In the genomic region with DNA sequence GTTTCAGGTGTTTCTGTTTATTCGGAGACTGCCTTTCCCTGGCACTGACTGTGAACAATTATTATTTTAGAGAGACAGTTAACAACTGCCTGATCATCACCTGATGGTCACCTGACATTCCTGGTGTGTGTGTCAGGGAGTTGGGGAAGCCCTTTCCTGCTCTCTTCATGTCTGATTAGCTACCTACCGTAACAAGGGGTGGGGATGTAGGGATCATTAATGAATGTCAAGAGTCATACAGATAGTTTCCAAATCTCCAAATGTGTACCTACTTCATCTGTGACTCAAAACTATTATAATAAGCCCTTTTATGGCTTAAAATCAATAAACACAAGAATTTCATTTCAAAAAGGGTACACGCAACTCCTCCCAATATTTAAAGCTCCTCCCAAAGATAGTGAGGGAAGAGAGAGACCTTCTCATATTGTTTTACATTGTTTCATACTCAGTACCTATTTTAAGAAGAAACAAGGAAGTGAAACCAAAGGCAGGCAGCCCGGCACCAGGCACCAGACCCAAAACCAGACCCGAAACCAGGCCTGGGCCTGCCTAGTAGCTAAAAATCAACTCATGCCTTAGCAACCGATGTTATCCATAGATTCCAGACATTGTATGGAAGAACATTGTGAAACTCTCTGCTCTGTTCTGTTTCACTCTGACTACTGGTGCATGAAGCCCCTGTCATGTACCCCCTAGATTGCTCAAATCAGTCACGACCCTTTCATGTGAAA, we compare ENCODE assay signal across 10 cellular contexts.
DNase-seq lines count a peak whose midpoint lies in the region; ATAC-seq, FAIRE-seq and TF ChIP-seq lines count a peak whose summit lies in the region.
"Had no signal": no experiment of that assay in that cellular context is flagged by ENCODE, and none has a peak within 500 bp of the region (broad histone marks: within the 10 kb centered on the region; RNA-seq: fewer than 3 reads in every experiment).

No MANE protein-coding gene starts in this region.

- intact Hi-C loops in pancreas (cut with DNase I) = no loop called here
- intact Hi-C loops in activated CD4-positive, alpha-beta T cell treated with anti-CD3 and anti-CD28 coated beads for 36 hours (cut with DNase I, micrococcal nuclease) = no loop called here

- no peaks in the 10 kb centered on the region for H3K9me3 Mint-ChIP-seq in activated CD4-positive, alpha-beta T cell treated with anti-CD3 and anti-CD28 coated beads for 36 hours (ENCODE audit: low read depth)

- TF ChIP-seq CTCF in pancreas (IDR thresholded peaks at IDR 0.05) = no peak

- no peak overlapping the region for H3K4me3 ChIP-seq in pancreas

- H3K4me3 Mint-ChIP-seq in activated CD4-positive, alpha-beta T cell treated with anti-CD3 and anti-CD28 coated beads for 36 hours = no peak overlapping the region

- FAIRE-seq in GM19239 (lab: Jason Lieb, UNC) (peak; percentile 94), pancreas (lab: Jason Lieb, UNC) (no peak)

- no peaks in the 10 kb centered on the region for H3K4me1 Mint-ChIP-seq in activated CD4-positive, alpha-beta T cell treated with anti-CD3 and anti-CD28 coated beads for 36 hours

- H3K4me1 ChIP-seq in pancreas = no peaks in the 10 kb centered on the region

- no peaks in the 10 kb centered on the region for H3K9me3 ChIP-seq in pancreas

- ATAC-seq in HG02870 (IDR thresholded peaks at IDR 0.05; ENCODE audit: unreplicated experiment) (peak; percentile 58), pancreas (no peak)
- no peak for ATAC-seq in activated CD4-positive, alpha-beta T cell treated with anti-CD3 and anti-CD28 coated beads for 36 hours

- no peaks in the 10 kb centered on the region for H3K27me3 ChIP-seq in pancreas

- POLR2A ChIA-PET in activated CD4-positive, alpha-beta T cell treated with anti-CD3 and anti-CD28 coated beads for 36 hours (lab: Charles Lee) = no interaction called here

- no peaks in the 10 kb centered on the region for H3K36me3 ChIP-seq in pancreas

- WGBS in pancreas, 2 donors = 60% methylated on average over 7 of the region's 7 CpGs

- no peaks in the 10 kb centered on the region for H3K36me3 Mint-ChIP-seq in activated CD4-positive, alpha-beta T cell treated with anti-CD3 and anti-CD28 coated beads for 36 hours (ENCODE audit: low read depth)

- no peak overlapping the region for H3K27ac Mint-ChIP-seq in activated CD4-positive, alpha-beta T cell treated with anti-CD3 and anti-CD28 coated beads for 36 hours

- H3K27me3 Mint-ChIP-seq in activated CD4-positive, alpha-beta T cell treated with anti-CD3 and anti-CD28 coated beads for 36 hours = no peaks in the 10 kb centered on the region

- no peak overlapping the region for H3K27ac ChIP-seq in pancreas

- DNase-seq in GM19239 (ENCODE audit: insufficient read length, low spot score) (no peak), MV-4-11 (lab: John Stamatoyannopoulos, UW) (peak; percentile 89), pons (ENCODE audit: low spot score) (peak; percentile 64), germinal center (ENCODE audit: low spot score) (no peak), pancreas (no peak)
- DNase-seq in activated CD4-positive, alpha-beta T cell treated with anti-CD3 and anti-CD28 coated beads for 36 hours = no peak
- no peak for DNase-seq in stimulated activated CD4-positive, alpha-beta T cell treated with anti-CD3 and anti-CD28 coated beads, Interleukin-12 subunit alpha, Interleukin-12 subunit beta, amount 100 ng/mL, for 4 hours
- DNase-seq: NCI-H1930, retina had no signal

- CTCF ChIA-PET in activated CD4-positive, alpha-beta T cell treated with anti-CD3 and anti-CD28 coated beads for 36 hours (lab: Charles Lee) = no interaction called here

Comparison
In these comparisons a context has a peak if more than half of its experiments do, and no peak if none do; other contexts are left out.
1. DNase-seq: peak in MV-4-11 (single experiment) and pons (single experiment); none in GM19239 (single experiment), germinal center (single experiment), pancreas (0 of 6), activated CD4-positive, alpha-beta T cell treated with anti-CD3 and anti-CD28 coated beads for 36 hours (single experiment) and stimulated activated CD4-positive, alpha-beta T cell treated with anti-CD3 and anti-CD28 coated beads, Interleukin-12 subunit alpha, Interleukin-12 subunit beta, amount 100 ng/mL, for 4 hours (single experiment).